Comparison of ENCODE assay signal across 21 cellular contexts in genomic region chr9:71634753-71635152, GRCh38.
DNase-seq lines count a peak whose midpoint lies in the region; ATAC-seq and TF ChIP-seq lines count a peak whose summit lies in the region.
"Had no signal": no experiment of that assay in that cellular context is flagged by ENCODE, and none has a peak within 500 bp of the region (broad histone marks: within the 10 kb centered on the region; RNA-seq: fewer than 3 reads in every experiment).

No MANE protein-coding gene starts in this region.

- H4K91ac ChIP-seq in neuronal stem cell (ENCODE audit: low read depth, low read length, poor library complexity), result no peak overlapping the region

- no peak overlapping the region for H3K23ac ChIP-seq in neuronal stem cell (ENCODE audit: low read depth, low read length, poor library complexity)

- no peak overlapping the region for H2BK120ac ChIP-seq in neuronal stem cell (ENCODE audit: low read depth, low read length)

- H3K4me1 Mint-ChIP-seq in endothelial cell (ENCODE audit: unreplicated experiment), result peaks cover 70% of the 10 kb centered on the region

- H3K4ac ChIP-seq in neuronal stem cell (ENCODE audit: low read length), result no peak overlapping the region

- no peaks in the 10 kb centered on the region for H3K36me3 ChIP-seq in neuronal stem cell (replicated peaks in 1 of 2; ENCODE audit: control insufficient read depth in 2 of 2, insufficient read depth in 2 of 2, low read length in 2 of 2)
- H3K36me3 ChIP-seq: BLaER1 had no signal

- no peaks in the 10 kb centered on the region for H3K9me3 ChIP-seq in neuronal stem cell (replicated peaks in 1 of 2; ENCODE audit: control insufficient read depth in 2 of 2, insufficient read depth in 1 of 2, low read depth in 1 of 2, low read length in 2 of 2)
- H3K9me3 ChIP-seq: BLaER1 had no signal

- no peak overlapping the region for H3K4me3 Mint-ChIP-seq in endothelial cell (ENCODE audit: unreplicated experiment)
- H3K4me3 Mint-ChIP-seq: CD8-positive, alpha-beta T cell had no signal

- H4K8ac ChIP-seq in neuronal stem cell (ENCODE audit: low read depth, low read length), result no peak overlapping the region

- no peaks in the 10 kb centered on the region for H3K27me3 ChIP-seq in neuronal stem cell (ENCODE audit: control insufficient read depth in 3 of 3, insufficient read depth in 3 of 3, low read depth in 1 of 3, low read length in 3 of 3)
- H3K27me3 ChIP-seq: BLaER1 had no signal

- no peak overlapping the region for H3K4me2 ChIP-seq in neuronal stem cell (ENCODE audit: insufficient read depth, low read length, poor library complexity, severe bottlenecking)
- H3K4me2 ChIP-seq: BLaER1 had no signal

- H3K79me1 ChIP-seq in neuronal stem cell (ENCODE audit: low read depth, low read length), result no peaks in the 10 kb centered on the region

- no peaks in the 10 kb centered on the region for H3K36me3 Mint-ChIP-seq in endothelial cell (ENCODE audit: low read depth, unreplicated experiment)
- H3K36me3 Mint-ChIP-seq: CD8-positive, alpha-beta T cell had no signal

- no peak overlapping the region for H2BK12ac ChIP-seq in neuronal stem cell (ENCODE audit: low read length)

- no peak for ATAC-seq in HG02981 (IDR thresholded peaks at IDR 0.05; ENCODE audit: unreplicated experiment)
- ATAC-seq: CD8-positive, alpha-beta T cell; Panc1; Right ventricle myocardium inferior had no signal

- no peak overlapping the region for H3K4me3 ChIP-seq in neuronal stem cell (ENCODE audit: low read length in 2 of 2)
- H3K4me3 ChIP-seq: BLaER1 had no signal

- peak overlapping the region; percentile 43 for H3K27ac Mint-ChIP-seq in endothelial cell (ENCODE audit: unreplicated experiment)
- H3K27ac Mint-ChIP-seq: CD8-positive, alpha-beta T cell had no signal

- peak overlapping the region; percentile 15 for H2AFZ ChIP-seq in neuronal stem cell (ENCODE audit: low read length)

- H2BK5ac ChIP-seq in neuronal stem cell (ENCODE audit: low read length), result no peak overlapping the region

- H2AK5ac ChIP-seq in neuronal stem cell (ENCODE audit: low read depth, low read length), result no peak overlapping the region

- no peaks in the 10 kb centered on the region for H3K9me3 Mint-ChIP-seq in endothelial cell (ENCODE audit: unreplicated experiment)
- H3K9me3 Mint-ChIP-seq: CD8-positive, alpha-beta T cell had no signal

- TF ChIP-seq CTCF in VCaP (conservative IDR thresholded peaks at IDR 0.05), result peak; percentile 35
- TF ChIP-seq CTCF in endothelial cell (IDR thresholded peaks at IDR 0.05; ENCODE audit: unreplicated experiment), result no peak

- H3K27ac ChIP-seq in VCaP (no peak overlapping the region), neuronal stem cell (replicated peaks; ENCODE audit: low read length) (no peak overlapping the region)
- H3K27ac ChIP-seq: 22Rv1, BLaER1, HL-60 had no signal

- no peaks in the 10 kb centered on the region for H3K4me1 ChIP-seq in neuronal stem cell (ENCODE audit: control insufficient read depth in 2 of 2, insufficient read depth in 1 of 2, low read depth in 1 of 2, low read length in 2 of 2)
- H3K4me1 ChIP-seq: BLaER1 had no signal

- no peaks in the 10 kb centered on the region for H3K27me3 Mint-ChIP-seq in endothelial cell (ENCODE audit: unreplicated experiment)

- H2BK15ac ChIP-seq in neuronal stem cell (ENCODE audit: low read length), result no peak overlapping the region

- H3K14ac ChIP-seq in neuronal stem cell (ENCODE audit: low read length), result no peak overlapping the region

- H3K9ac ChIP-seq in neuronal stem cell (ENCODE audit: low read depth, low read length, poor library complexity), result no peak overlapping the region
- H3K9ac ChIP-seq: BLaER1 had no signal

- peak; percentile 12 for DNase-seq in DMS 273 (lab: John Stamatoyannopoulos, UW; ENCODE audit: unreplicated experiment)
- no peak for DNase-seq in DMS 273 treated with DMSO at 0.1 percent for 48 hours (lab: John Stamatoyannopoulos, UW)
- DNase-seq in endothelial cell (ENCODE audit: low spot score), result no peak
- no peak for DNase-seq in neuronal stem cell (ENCODE audit: low spot score)
- DNase-seq in NCI-H2029 treated with DMSO at 0.1 percent for 48 hours (lab: John Stamatoyannopoulos, UW), result no peak
- DNase-seq in HK-2 (ENCODE audit: unreplicated experiment), result no peak
- DNase-seq: CD8-positive, alpha-beta T cell; GF-D8; H7; KBM-7; NCI-H146; NCI-H2081 treated with DMSO at 0.1 percent for 48 hours; NCI-H510A; NCI-H82 had no signal

- no peak overlapping the region for H3K18ac ChIP-seq in neuronal stem cell (ENCODE audit: low read length)

- no CpG with 5 or more reads among the region's 4 CpGs for WGBS in neuronal stem cell (ENCODE audit: extremely low coverage in 2 of 2, insufficient read length in 2 of 2, insufficient replicate concordance in 1 of 2), 2 donors
